Comparison of ENCODE assay signal across 20 cellular contexts in genomic region chr13:98420560-98421175, GRCh38.
DNase-seq lines count a peak whose midpoint lies in the region; ATAC-seq and TF ChIP-seq lines count a peak whose summit lies in the region.
"Had no signal": no experiment of that assay in that cellular context is flagged by ENCODE, and none has a peak within 500 bp of the region (broad histone marks: within the 10 kb centered on the region; RNA-seq: fewer than 3 reads in every experiment).

No MANE protein-coding gene starts in this region.

- peak; percentile 16 for DNase-seq in choroid plexus epithelial cell (ENCODE audit: low read depth)
- DNase-seq in nephron progenitor cell = no peak
- DNase-seq in renal cortical epithelial cell (ENCODE audit: low read depth) = peak; percentile 7
- no peak for DNase-seq in NK-92 treated with Interleukin-12 subunit alpha and Interleukin-12 subunit beta, amount 100 ng/mL, for 24 hours (lab: John Stamatoyannopoulos, UW)
- DNase-seq in mucosa of descending colon = no peak
- DNase-seq in cortex of kidney (lab: John Stamatoyannopoulos, UW) = no peak
- DNase-seq: C1 segment of cervical spinal cord; CD4-positive, alpha-beta memory T cell; HCEC 1CT; NCI-H1048; NCI-H1417; NCI-H1694; NCI-H2029 treated with DMSO at 0.1 percent for 48 hours; NCI-H446 treated with DMSO at 0.1 percent for 48 hours; NCI-H526 treated with DMSO at 0.1 percent for 48 hours; RPMI8226; SHP77 had no signal

- ATAC-seq in GM18520 (IDR thresholded peaks at IDR 0.05; ENCODE audit: unreplicated experiment) (no peak), mucosa of descending colon (no peak)

- peaks cover 99% of the 10 kb centered on the region for H3K36me3 Mint-ChIP-seq in nephron progenitor cell (ENCODE audit: low read depth)
- H3K36me3 Mint-ChIP-seq: CD4-positive, alpha-beta memory T cell had no signal

- intact Hi-C loops in mucosa of descending colon (cut with DNase I, micrococcal nuclease) = no loop called here

- H3K4me1 ChIP-seq in mucosa of descending colon (ENCODE audit: low read depth) = peaks cover 9% of the 10 kb centered on the region

- H3K36me3 ChIP-seq in mucosa of descending colon (ENCODE audit: low read depth) = no peaks in the 10 kb centered on the region

- H3K27ac Mint-ChIP-seq in nephron progenitor cell = peak overlapping the region; percentile 68
- H3K27ac Mint-ChIP-seq: CD4-positive, alpha-beta memory T cell had no signal

- no peak overlapping the region for H3K4me3 Mint-ChIP-seq in nephron progenitor cell
- H3K4me3 Mint-ChIP-seq: CD4-positive, alpha-beta memory T cell had no signal

- H3K4me1 Mint-ChIP-seq in nephron progenitor cell = peaks cover 17% of the 10 kb centered on the region
- H3K4me1 Mint-ChIP-seq: CD4-positive, alpha-beta memory T cell had no signal

- no peaks in the 10 kb centered on the region for H3K9me3 ChIP-seq in mucosa of descending colon
- H3K9me3 ChIP-seq: Caco-2 had no signal

- no peak for TF ChIP-seq CTCF in choroid plexus epithelial cell (conservative IDR thresholded peaks at IDR 0.05; ENCODE audit: low read depth, low read length)
- no peak for TF ChIP-seq CTCF in nephron progenitor cell (IDR thresholded peaks at IDR 0.05)
- no peak for TF ChIP-seq CTCF in mucosa of descending colon (IDR thresholded peaks at IDR 0.05)

- no peak overlapping the region for H3K4me3 ChIP-seq in choroid plexus epithelial cell (ENCODE audit: low read depth, low read length)
- no peak overlapping the region for H3K4me3 ChIP-seq in mucosa of descending colon
- H3K4me3 ChIP-seq: SK-N-MC had no signal

- peaks cover 12% of the 10 kb centered on the region for H3K27me3 Mint-ChIP-seq in nephron progenitor cell (ENCODE audit: low read depth, poor library complexity)

- H3K9me3 Mint-ChIP-seq in nephron progenitor cell = peaks cover 14% of the 10 kb centered on the region

Comparison
In these comparisons a context has a peak if more than half of its experiments do, and no peak if none do; other contexts are left out.
1. DNase-seq: peak in choroid plexus epithelial cell (single experiment) and renal cortical epithelial cell (single experiment); none in nephron progenitor cell (single experiment), NK-92 treated with Interleukin-12 subunit alpha and Interleukin-12 subunit beta, amount 100 ng/mL, for 24 hours (single experiment), mucosa of descending colon (0 of 3) and cortex of kidney (single experiment).